In genomic region chr16:25707982-25708583, GRCh38 we compare ENCODE assay signal across 10 cellular contexts. TPM values are rescaled to one million over a fixed set of nuclear protein-coding genes. Genes with fewer than 3 reads are reported as not detected.
DNase-seq lines count a peak whose midpoint lies in the region; ATAC-seq, FAIRE-seq and TF ChIP-seq lines count a peak whose summit lies in the region.
"Had no signal": no experiment of that assay in that cellular context is flagged by ENCODE, and none has a peak within 500 bp of the region (broad histone marks: within the 10 kb centered on the region; RNA-seq: fewer than 3 reads in every experiment).

No MANE protein-coding gene starts in this region.

- no peak overlapping the region; a peak in 1 of 22 replicates for H3K9ac ChIP-seq in BLaER1 treated with 17β-estradiol and CSF1 and Interleukin-3, amounts not matched to agents 10 nM and 100 nM

- no peaks in the 10 kb centered on the region for H3K27me3 ChIP-seq in BLaER1 treated with 17β-estradiol and CSF1 and Interleukin-3, amounts not matched to agents 10 nM and 100 nM
- H3K27me3 ChIP-seq in hepatocyte (peaks cover 5% of the 10 kb centered on the region), osteoblast (ENCODE audit: insufficient read depth, low read length) (no peaks in the 10 kb centered on the region)

- intact Hi-C loops in activated T-helper 1 cell treated with anti-CD3 and anti-CD28 coated beads, Interleukin-12 subunit alpha, Interleukin-12 subunit beta, Interleukin-2, Interleukin-4 antibody, amounts not matched to agents 30 ng/mL and 10 ng/mL and 1 ng/mL, durations not matched to agents 14 hours and 24 hours and 36 hours (cut with micrococcal nuclease) = loop anchor here (5.0 kb wide), 1 partner anchor 939 kb away; no protein-coding TSS in a partner anchor

- H3K9me2 ChIP-seq in hepatocyte (replicated peaks; ENCODE audit: insufficient read depth) = no peaks in the 10 kb centered on the region

- no peaks in the 10 kb centered on the region for H4K20me1 ChIP-seq in BLaER1 treated with 17β-estradiol and CSF1 and Interleukin-3, amounts not matched to agents 10 nM and 100 nM
- no peaks in the 10 kb centered on the region for H4K20me1 ChIP-seq in hepatocyte (ENCODE audit: insufficient read depth, poor library complexity, severe bottlenecking)
- no peaks in the 10 kb centered on the region for H4K20me1 ChIP-seq in osteoblast (ENCODE audit: insufficient read depth, low read length)

- H3K36me3 ChIP-seq in BLaER1 treated with 17β-estradiol and CSF1 and Interleukin-3, amounts not matched to agents 10 nM and 100 nM = no peaks in the 10 kb centered on the region
- H3K36me3 ChIP-seq in hepatocyte (replicated peaks; ENCODE audit: insufficient read depth, low read depth) (no peaks in the 10 kb centered on the region), osteoblast (ENCODE audit: insufficient read depth, low read length) (no peaks in the 10 kb centered on the region)

- H3K9me3 ChIP-seq in BLaER1 treated with 17β-estradiol and CSF1 and Interleukin-3, amounts not matched to agents 10 nM and 100 nM (replicated peaks in 1 of 11) = no peaks in the 10 kb centered on the region; a peak in 1 of 22 replicates
- no peaks in the 10 kb centered on the region for H3K9me3 ChIP-seq in hepatocyte (ENCODE audit: low read depth)
- H3K9me3 ChIP-seq in osteoblast (ENCODE audit: low read depth, low read length) = no peaks in the 10 kb centered on the region

- H3K4me3 Mint-ChIP-seq in activated T-helper 1 cell treated with anti-CD3 and anti-CD28 coated beads, Interleukin-12 subunit alpha, Interleukin-12 subunit beta, Interleukin-2, Interleukin-4 antibody, amounts not matched to agents 30 ng/mL and 10 ng/mL and 1 ng/mL, durations not matched to agents 14 hours and 24 hours and 36 hours = no peak overlapping the region
- H3K4me3 Mint-ChIP-seq: brain had no signal

- TF ChIP-seq CTCF in hepatocyte (IDR thresholded peaks at IDR 0.05; ENCODE audit: poor library complexity) = peak; percentile 50
- no peak for TF ChIP-seq CTCF in osteoblast (IDR thresholded peaks at IDR 0.05; ENCODE audit: extremely low read depth, low read depth, low read length)

- FAIRE-seq in GM18507 (lab: Jason Lieb, UNC) = peak; percentile 55

- no peaks in the 10 kb centered on the region for H3K4me1 Mint-ChIP-seq in activated T-helper 1 cell treated with anti-CD3 and anti-CD28 coated beads, Interleukin-12 subunit alpha, Interleukin-12 subunit beta, Interleukin-2, Interleukin-4 antibody, amounts not matched to agents 30 ng/mL and 10 ng/mL and 1 ng/mL, durations not matched to agents 14 hours and 24 hours and 36 hours (ENCODE audit: low read depth)
- H3K4me1 Mint-ChIP-seq: brain had no signal

- no peaks in the 10 kb centered on the region for H3K36me3 Mint-ChIP-seq in activated T-helper 1 cell treated with anti-CD3 and anti-CD28 coated beads, Interleukin-12 subunit alpha, Interleukin-12 subunit beta, Interleukin-2, Interleukin-4 antibody, amounts not matched to agents 30 ng/mL and 10 ng/mL and 1 ng/mL, durations not matched to agents 14 hours and 24 hours and 36 hours (ENCODE audit: low read depth)
- H3K36me3 Mint-ChIP-seq: brain had no signal

- H3K4me2 ChIP-seq in BLaER1 treated with 17β-estradiol and CSF1 and Interleukin-3, amounts not matched to agents 10 nM and 100 nM = peak overlapping the region in 7 of 11 experiments; percentile 31 to 74 (median 70); a peak in 13 of 22 replicates
- H3K4me2 ChIP-seq in hepatocyte (no peak overlapping the region), osteoblast (ENCODE audit: insufficient read depth, low read length) (no peak overlapping the region)

- H3K27ac Mint-ChIP-seq in activated T-helper 1 cell treated with anti-CD3 and anti-CD28 coated beads, Interleukin-12 subunit alpha, Interleukin-12 subunit beta, Interleukin-2, Interleukin-4 antibody, amounts not matched to agents 30 ng/mL and 10 ng/mL and 1 ng/mL, durations not matched to agents 14 hours and 24 hours and 36 hours = no peak overlapping the region
- H3K27ac Mint-ChIP-seq: brain had no signal

- WGBS in hepatocyte (ENCODE audit: low lambda C conversion rate, missing lambda C conversion rate) = 50% methylated on average over 3 of the region's 3 CpGs

- H3K4me1 ChIP-seq in BLaER1 treated with 17β-estradiol and CSF1 and Interleukin-3, amounts not matched to agents 10 nM and 100 nM = peaks cover 21 to 58% (median 33%) of the 10 kb centered on the region in 10 experiments
- H3K4me1 ChIP-seq in hepatocyte (ENCODE audit: insufficient read depth) = no peaks in the 10 kb centered on the region
- no peaks in the 10 kb centered on the region for H3K4me1 ChIP-seq in osteoblast (ENCODE audit: insufficient read depth, low read length)

- H3K27me3 Mint-ChIP-seq in activated T-helper 1 cell treated with anti-CD3 and anti-CD28 coated beads, Interleukin-12 subunit alpha, Interleukin-12 subunit beta, Interleukin-2, Interleukin-4 antibody, amounts not matched to agents 30 ng/mL and 10 ng/mL and 1 ng/mL, durations not matched to agents 14 hours and 24 hours and 36 hours (ENCODE audit: insufficient read depth) = peaks cover 11% of the 10 kb centered on the region

- no peak overlapping the region for H2AFZ ChIP-seq in hepatocyte
- no peak overlapping the region for H2AFZ ChIP-seq in osteoblast (ENCODE audit: low read length)

- H3K9me3 Mint-ChIP-seq in activated T-helper 1 cell treated with anti-CD3 and anti-CD28 coated beads, Interleukin-12 subunit alpha, Interleukin-12 subunit beta, Interleukin-2, Interleukin-4 antibody, amounts not matched to agents 30 ng/mL and 10 ng/mL and 1 ng/mL, durations not matched to agents 14 hours and 24 hours and 36 hours = no peaks in the 10 kb centered on the region

- no peak for DNase-seq in GM18507 (ENCODE audit: extremely low spot score, insufficient read length, low read depth)
- peak; percentile 31 for DNase-seq in RPMI8226
- DNase-seq in hepatocyte (ENCODE audit: low spot score) = peak; percentile 58
- no peak for DNase-seq in osteoblast (ENCODE audit: insufficient read length, low spot score, missing footprints)
- no peak for DNase-seq in activated T-helper 1 cell treated with anti-CD3 and anti-CD28 coated beads, Interleukin-12 subunit alpha, Interleukin-12 subunit beta, Interleukin-2, Interleukin-4 antibody, amounts not matched to agents 30 ng/mL and 10 ng/mL and 1 ng/mL, durations not matched to agents 14 hours and 24 hours and 36 hours (ENCODE audit: low spot score)
- no peak for DNase-seq in activated CD4-positive, CD25-positive, alpha-beta regulatory T cell (lab: John Stamatoyannopoulos, UW)
- DNase-seq: nucleus accumbens had no signal

- no peak for ATAC-seq in GM21529 (IDR thresholded peaks at IDR 0.05; ENCODE audit: unreplicated experiment)

- no peak overlapping the region for H3K4me3 ChIP-seq in BLaER1 treated with 17β-estradiol and CSF1 and Interleukin-3, amounts not matched to agents 10 nM and 100 nM
- H3K4me3 ChIP-seq in hepatocyte (no peak overlapping the region), osteoblast (ENCODE audit: insufficient read depth, low read length) (no peak overlapping the region)

- H3K79me2 ChIP-seq in hepatocyte (no peaks in the 10 kb centered on the region), osteoblast (ENCODE audit: insufficient read depth, low read length) (no peaks in the 10 kb centered on the region)

- peak overlapping the region in 3 of 11 experiments; percentile 5 to 60 (median 54); a peak in 3 of 22 replicates for H3K27ac ChIP-seq in BLaER1 treated with 17β-estradiol and CSF1 and Interleukin-3, amounts not matched to agents 10 nM and 100 nM
- H3K27ac ChIP-seq in hepatocyte (no peak overlapping the region), osteoblast (ENCODE audit: low read depth, low read length) (no peak overlapping the region)

RNA-seq across cellular contexts. Expression of gene HS3ST4, which starts 16.3 kb away (rescaled TPM):
- 1.8 and 3.1 TPM in 2 replicates for total RNA-seq in hepatocyte
- 2.0 and 3.4 TPM in 2 replicates for polyA plus RNA-seq in hepatocyte
- total RNA-seq in osteoblast = not detected in 2 replicates
- not detected in 2 replicates for total RNA-seq in activated T-helper 1 cell treated with anti-CD3 and anti-CD28 coated beads, Interleukin-12 subunit alpha, Interleukin-12 subunit beta, Interleukin-2, Interleukin-4 antibody, amounts not matched to agents 30 ng/mL and 10 ng/mL and 1 ng/mL, durations not matched to agents 14 hours and 24 hours and 36 hours

Comparison
In these comparisons a context has a peak if more than half of its experiments do, and no peak if none do; other contexts are left out.
1. H3K4me2 ChIP-seq: peak in BLaER1 treated with 17β-estradiol and CSF1 and Interleukin-3, amounts not matched to agents 10 nM and 100 nM (7 of 11); none in hepatocyte (single experiment) and osteoblast (single experiment).
2. DNase-seq: peak in RPMI8226 (single experiment) and hepatocyte (single experiment); none in GM18507 (single experiment), osteoblast (single experiment), activated T-helper 1 cell treated with anti-CD3 and anti-CD28 coated beads, Interleukin-12 subunit alpha, Interleukin-12 subunit beta, Interleukin-2, Interleukin-4 antibody, amounts not matched to agents 30 ng/mL and 10 ng/mL and 1 ng/mL, durations not matched to agents 14 hours and 24 hours and 36 hours (single experiment) and activated CD4-positive, CD25-positive, alpha-beta regulatory T cell (0 of 4).